Comparison of ENCODE assay signal across 1 cellular context in genomic region chr11:287821-288327, GRCh38.
TF ChIP-seq lines count a peak whose summit lies in the region.

No MANE protein-coding gene starts in this region.

TF ChIP-seq in GM23338, 12 proteins besides CTCF, POLR2A, EP300 and RAD21 (continued from another document):
- TF ChIP-seq ZNF462 (CRISPR knock-in tag; IDR thresholded peaks at IDR 0.05) (no peak), STAT1 (IDR thresholded peaks at IDR 0.05; ENCODE audit: unreplicated experiment) (no peak), ZNF331 (CRISPR knock-in tag; IDR thresholded peaks at IDR 0.05; ENCODE audit: low read depth) (no peak), REST (IDR thresholded peaks at IDR 0.05; ENCODE audit: unreplicated experiment) (no peak), JUNB (IDR thresholded peaks at IDR 0.05; ENCODE audit: unreplicated experiment) (no peak), NANOG (IDR thresholded peaks at IDR 0.05; ENCODE audit: borderline replicate concordance) (no peak), EZH2 (IDR thresholded peaks at IDR 0.05; ENCODE audit: low read depth, unreplicated experiment) (no peak), ETS1 (IDR thresholded peaks at IDR 0.05) (no peak), POLR2AphosphoS5 (IDR thresholded peaks at IDR 0.05; ENCODE audit: low read depth) (no peak)
